ENCODE assay signal across 26 cellular contexts in the genomic region with DNA sequence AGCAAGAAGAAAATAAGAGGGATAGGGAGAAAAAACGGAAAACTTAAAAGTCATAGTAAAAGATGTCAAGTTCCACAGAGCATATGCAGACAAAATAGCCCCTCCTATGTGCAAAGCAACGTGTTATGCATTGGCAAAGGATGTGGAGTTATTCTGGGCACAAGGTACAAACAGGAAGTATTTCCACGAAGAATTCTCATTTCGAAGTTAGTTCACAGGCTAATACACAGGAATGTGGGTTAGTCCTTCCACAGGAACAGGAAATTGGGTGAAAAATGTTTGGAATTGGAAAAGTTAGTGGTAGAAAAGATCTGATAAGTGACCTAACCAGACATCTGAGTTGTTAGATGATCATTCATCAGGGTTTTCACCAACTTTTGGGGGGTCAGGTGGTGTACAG.
DNase-seq lines count a peak whose midpoint lies in the region; ATAC-seq, FAIRE-seq and TF ChIP-seq lines count a peak whose summit lies in the region.
"Had no signal": no experiment of that assay in that cellular context is flagged by ENCODE, and none has a peak within 500 bp of the region (broad histone marks: within the 10 kb centered on the region; RNA-seq: fewer than 3 reads in every experiment).

No MANE protein-coding gene starts in this region.

- no peak for TF ChIP-seq EP300 in suprapubic skin (IDR thresholded peaks at IDR 0.05)

- ATAC-seq in GM19397 (IDR thresholded peaks at IDR 0.05; ENCODE audit: unreplicated experiment): no peak
- ATAC-seq: activated CD8-positive, alpha-beta T cell treated with anti-CD3 and anti-CD28 coated beads for 36 hours; body of pancreas; effector memory CD8-positive, alpha-beta T cell; esophagus mucosa; gastroesophageal sphincter; Panc1 had no signal

- FAIRE-seq in urothelium cell line (lab: Jason Lieb, UNC): no peak
- FAIRE-seq: islet of Langerhans, TTC549 had no signal

- peaks cover 0 to 39% (median 0%) of the 10 kb centered on the region in 11 experiments; a peak in 3 of 22 replicates for H4K20me1 ChIP-seq in BLaER1 treated with 17β-estradiol and CSF1 and Interleukin-3, amounts not matched to agents 10 nM and 100 nM
- H4K20me1 ChIP-seq in OCI-LY7 (ENCODE audit: insufficient read depth, low read length): no peaks in the 10 kb centered on the region

- peaks cover 41 to 100% (median 98%) of the 10 kb centered on the region in 10 experiments for H3K4me1 ChIP-seq in BLaER1 treated with 17β-estradiol and CSF1 and Interleukin-3, amounts not matched to agents 10 nM and 100 nM
- H3K4me1 ChIP-seq in OCI-LY7 (ENCODE audit: insufficient read depth, low read length, poor library complexity, severe bottlenecking) (peaks cover 85% of the 10 kb centered on the region), suprapubic skin (peaks cover 35% of the 10 kb centered on the region)

- no peak overlapping the region for H3K9ac ChIP-seq in BLaER1 treated with 17β-estradiol and CSF1 and Interleukin-3, amounts not matched to agents 10 nM and 100 nM

- no peaks in the 10 kb centered on the region; a peak in 1 of 22 replicates for H3K9me3 ChIP-seq in BLaER1 treated with 17β-estradiol and CSF1 and Interleukin-3, amounts not matched to agents 10 nM and 100 nM (replicated peaks in 1 of 11)
- H3K9me3 ChIP-seq in OCI-LY7 (ENCODE audit: low read length): no peaks in the 10 kb centered on the region
- H3K9me3 ChIP-seq in suprapubic skin: no peaks in the 10 kb centered on the region
- H3K9me3 ChIP-seq: body of pancreas, gastroesophageal sphincter, SJSA1 had no signal

- no peak for TF ChIP-seq POLR2A in suprapubic skin (IDR thresholded peaks at IDR 0.05)

- POLR2A ChIA-PET in OCI-LY7 (lab: Charles Lee): interaction anchor here (0.8 to 3.3 kb wide), 7 partner anchors 8 to 76 kb away, joined by 3 to 38 read pairs (median 6); no protein-coding TSS in a partner anchor

- DNase-seq in OCI-LY7 (ENCODE audit: low spot score): peak; percentile 34
- peak; percentile 10 for DNase-seq in kidney tubule cell (ENCODE audit: low spot score)
- DNase-seq in suprapubic skin (ENCODE audit: low spot score in 2 of 2): no peak
- DNase-seq in CD1c-positive myeloid dendritic cell (ENCODE audit: extremely low spot score): no peak
- DNase-seq in urothelium cell line (ENCODE audit: low spot score): no peak
- DNase-seq: activated CD4-positive, alpha-beta T cell treated with anti-CD3 and anti-CD28 coated beads for 1 hour; activated CD8-positive, alpha-beta T cell treated with anti-CD3 and anti-CD28 coated beads for 36 hours; activated effector memory CD4-positive, alpha-beta T cell treated with Interleukin-2 at 50 U/mL for 16 hours; activated naive CD8-positive, alpha-beta T cell treated with anti-CD3 and anti-CD28 coated beads, Interleukin-2, amount 10 ng/mL, durations not matched to agents 7 days and 5 days; activated T-cell treated with anti-CD3 and anti-CD28 coated beads for 4 hours; body of pancreas; CD4-positive, alpha-beta memory T cell; DMS 273 treated with DMSO at 0.1 percent for 48 hours; effector memory CD8-positive, alpha-beta T cell; GOT3; NCI-H1417 treated with DMSO at 0.1 percent for 48 hours; NCI-H510A; substantia nigra had no signal

- H3K27ac ChIP-seq in BLaER1 treated with 17β-estradiol and CSF1 and Interleukin-3, amounts not matched to agents 10 nM and 100 nM: peak overlapping the region in 4 of 11 experiments; percentile 39 to 66 (median 57); a peak in 8 of 22 replicates
- peak overlapping the region; percentile 94 for H3K27ac ChIP-seq in OCI-LY7 (ENCODE audit: low read depth, low read length, poor library complexity, severe bottlenecking)
- peak overlapping the region; percentile 46 for H3K27ac ChIP-seq in suprapubic skin
- H3K27ac ChIP-seq: body of pancreas, SJSA1 had no signal

- H3K9me2 ChIP-seq in OCI-LY7 (ENCODE audit: insufficient read depth, low read length): no peaks in the 10 kb centered on the region

- no peaks in the 10 kb centered on the region for H3K27me3 ChIP-seq in BLaER1 treated with 17β-estradiol and CSF1 and Interleukin-3, amounts not matched to agents 10 nM and 100 nM
- H3K27me3 ChIP-seq in suprapubic skin: no peaks in the 10 kb centered on the region
- H3K27me3 ChIP-seq: body of pancreas, gastroesophageal sphincter, SJSA1 had no signal

- BruUV-seq in OCI-LY7 (replicated peaks; lab: Mats Ljungman, UMichigan): no TSS peak

- intact Hi-C loops in OCI-LY7 (cut with micrococcal nuclease; ENCODE audit: unreplicated experiment): loop anchor here (5.0 to 10.0 kb wide), 2 partner anchors 378 to 596 kb away; no protein-coding TSS in a partner anchor

- H2AFZ ChIP-seq in OCI-LY7 (ENCODE audit: low read length): peak overlapping the region; percentile 17; the same call in 1 of the 2 replicates

- H3K36me3 ChIP-seq in BLaER1 treated with 17β-estradiol and CSF1 and Interleukin-3, amounts not matched to agents 10 nM and 100 nM: peaks cover 6 to 99% (median 84%) of the 10 kb centered on the region in 11 experiments; a peak in 18 of 22 replicates
- H3K36me3 ChIP-seq in OCI-LY7 (ENCODE audit: insufficient read depth, low read length): peaks cover 17% of the 10 kb centered on the region; the same call in 1 of the 2 replicates
- no peaks in the 10 kb centered on the region for H3K36me3 ChIP-seq in suprapubic skin
- H3K36me3 ChIP-seq: gastroesophageal sphincter, SJSA1 had no signal

- peak overlapping the region in 10 of 11 experiments; percentile 5 to 88 (median 72); a peak in 18 of 22 replicates for H3K4me2 ChIP-seq in BLaER1 treated with 17β-estradiol and CSF1 and Interleukin-3, amounts not matched to agents 10 nM and 100 nM
- H3K4me2 ChIP-seq in OCI-LY7 (ENCODE audit: low read length): peak overlapping the region; percentile 59

- no peak overlapping the region for H3K4me3 ChIP-seq in BLaER1 treated with 17β-estradiol and CSF1 and Interleukin-3, amounts not matched to agents 10 nM and 100 nM
- no peak overlapping the region for H3K4me3 ChIP-seq in OCI-LY7 (ENCODE audit: low read depth, low read length, poor library complexity, severe bottlenecking)
- H3K4me3 ChIP-seq in suprapubic skin: no peak overlapping the region
- H3K4me3 ChIP-seq: body of pancreas, gastroesophageal sphincter, SJSA1 had no signal

- WGBS in suprapubic skin: 54% methylated on average over 4 of the region's 4 CpGs

- TF ChIP-seq CTCF in OCI-LY7 (conservative IDR thresholded peaks at IDR 0.05; ENCODE audit: low read length): no peak
- TF ChIP-seq CTCF in suprapubic skin (IDR thresholded peaks at IDR 0.05): no peak

- CTCF ChIA-PET in OCI-LY7 (lab: Charles Lee; ENCODE audit: unreplicated experiment): interaction anchor here (0.6 to 1.2 kb wide), 3 partner anchors 40 to 181 kb away, joined by 3 read pairs; no protein-coding TSS in a partner anchor

- H3K79me2 ChIP-seq in OCI-LY7 (ENCODE audit: insufficient read depth, low read depth, low read length): peaks cover 6% of the 10 kb centered on the region; the same call in 1 of the 2 replicates

Comparison
In these comparisons a context has a peak if more than half of its experiments do, and no peak if none do; other contexts are left out.
1. DNase-seq: peak in OCI-LY7 (single experiment) and kidney tubule cell (single experiment); none in suprapubic skin (0 of 2), CD1c-positive myeloid dendritic cell (single experiment) and urothelium cell line (single experiment).